ENCODE assay signal across 9 cellular contexts in the genomic region with DNA sequence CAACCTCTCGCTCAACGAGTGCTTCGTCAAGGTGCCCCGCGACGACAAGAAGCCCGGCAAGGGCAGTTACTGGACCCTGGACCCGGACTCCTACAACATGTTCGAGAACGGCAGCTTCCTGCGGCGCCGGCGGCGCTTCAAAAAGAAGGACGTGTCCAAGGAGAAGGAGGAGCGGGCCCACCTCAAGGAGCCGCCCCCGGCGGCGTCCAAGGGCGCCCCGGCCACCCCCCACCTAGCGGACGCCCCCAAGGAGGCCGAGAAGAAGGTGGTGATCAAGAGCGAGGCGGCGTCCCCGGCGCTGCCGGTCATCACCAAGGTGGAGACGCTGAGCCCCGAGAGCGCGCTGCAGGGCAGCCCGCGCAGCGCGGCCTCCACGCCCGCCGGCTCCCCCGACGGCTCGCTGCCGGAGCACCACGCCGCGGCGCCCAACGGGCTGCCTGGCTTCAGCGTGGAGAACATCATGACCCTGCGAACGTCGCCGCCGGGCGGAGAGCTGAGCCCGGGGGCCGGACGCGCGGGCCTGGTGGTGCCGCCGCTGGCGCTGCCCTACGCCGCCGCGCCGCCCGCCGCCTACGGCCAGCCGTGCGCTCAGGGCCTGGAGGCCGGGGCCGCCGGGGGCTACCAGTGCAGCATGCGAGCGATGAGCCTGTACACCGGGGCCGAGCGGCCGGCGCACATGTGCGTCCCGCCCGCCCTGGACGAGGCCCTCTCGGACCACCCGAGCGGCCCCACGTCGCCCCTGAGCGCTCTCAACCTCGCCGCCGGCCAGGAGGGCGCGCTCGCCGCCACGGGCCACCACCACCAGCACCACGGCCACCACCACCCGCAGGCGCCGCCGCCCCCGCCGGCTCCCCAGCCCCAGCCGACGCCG. TPM values are rescaled to one million over a fixed set of nuclear protein-coding genes. Genes with fewer than 3 reads are reported as not detected.
DNase-seq lines count a peak whose midpoint lies in the region; ATAC-seq and TF ChIP-seq lines count a peak whose summit lies in the region.
"Had no signal": no experiment of that assay in that cellular context is flagged by ENCODE, and none has a peak within 500 bp of the region (broad histone marks: within the 10 kb centered on the region; RNA-seq: fewer than 3 reads in every experiment).

No MANE protein-coding gene starts in this region.

- ATAC-seq in HG03565 (IDR thresholded peaks at IDR 0.05; ENCODE audit: unreplicated experiment): no peak
- ATAC-seq: natural killer cell had no signal

- peaks cover 27% of the 10 kb centered on the region for H3F3A ChIP-seq in neural progenitor cell (ENCODE audit: low read depth)

- TF ChIP-seq CTCF in BJ (IDR thresholded peaks at IDR 0.05; ENCODE audit: insufficient read depth, low read depth, low read length): no peak
- TF ChIP-seq CTCF in fibroblast of villous mesenchyme (IDR thresholded peaks at IDR 0.05; ENCODE audit: insufficient read depth, low read depth, low read length): peak; percentile 4
- peak; percentile 24 for TF ChIP-seq CTCF in neural progenitor cell (IDR thresholded peaks at IDR 0.05)

- no peak overlapping the region for H3K27ac Mint-ChIP-seq in neural progenitor cell
- no peak overlapping the region for H3K27ac Mint-ChIP-seq in activated T-helper 1 cell treated with anti-CD3 and anti-CD28 coated beads, Interleukin-12 subunit alpha, Interleukin-12 subunit beta, Interleukin-2, Interleukin-4 antibody, amounts not matched to agents 30 ng/mL and 10 ng/mL and 1 ng/mL, durations not matched to agents 14 hours and 24 hours and 36 hours
- H3K27ac Mint-ChIP-seq: natural killer cell had no signal

- peaks cover 23% of the 10 kb centered on the region for H3K4me1 Mint-ChIP-seq in neural progenitor cell
- peaks cover 9% of the 10 kb centered on the region for H3K4me1 Mint-ChIP-seq in activated T-helper 1 cell treated with anti-CD3 and anti-CD28 coated beads, Interleukin-12 subunit alpha, Interleukin-12 subunit beta, Interleukin-2, Interleukin-4 antibody, amounts not matched to agents 30 ng/mL and 10 ng/mL and 1 ng/mL, durations not matched to agents 14 hours and 24 hours and 36 hours (ENCODE audit: low read depth)

- H3K27me3 Mint-ChIP-seq in neural progenitor cell (ENCODE audit: insufficient read depth, low read depth): peaks cover 77% of the 10 kb centered on the region
- peaks cover 69% of the 10 kb centered on the region for H3K27me3 Mint-ChIP-seq in activated T-helper 1 cell treated with anti-CD3 and anti-CD28 coated beads, Interleukin-12 subunit alpha, Interleukin-12 subunit beta, Interleukin-2, Interleukin-4 antibody, amounts not matched to agents 30 ng/mL and 10 ng/mL and 1 ng/mL, durations not matched to agents 14 hours and 24 hours and 36 hours (ENCODE audit: insufficient read depth)

- H3K36me3 ChIP-seq in BJ (ENCODE audit: control insufficient read depth, insufficient read depth, low read length) (no peaks in the 10 kb centered on the region), SJSA1 (peaks cover 60% of the 10 kb centered on the region), neural progenitor cell (no peaks in the 10 kb centered on the region)

- no peak overlapping the region for H2AFZ ChIP-seq in neural progenitor cell (replicated peaks)

- CTCF ChIA-PET in BJ (lab: Yijun Ruan, JAX): interaction anchor here (0.6 to 1.5 kb wide), 6 partner anchors 8 to 710 kb away, joined by 3 to 6 read pairs (median 3); no protein-coding TSS in a partner anchor

- intact Hi-C loops in activated T-helper 1 cell treated with anti-CD3 and anti-CD28 coated beads, Interleukin-12 subunit alpha, Interleukin-12 subunit beta, Interleukin-2, Interleukin-4 antibody, amounts not matched to agents 30 ng/mL and 10 ng/mL and 1 ng/mL, durations not matched to agents 14 hours and 24 hours and 36 hours (cut with micrococcal nuclease): no loop called here

- peaks cover 56% of the 10 kb centered on the region for H4K20me1 ChIP-seq in neural progenitor cell (ENCODE audit: low read depth)

- peak overlapping the region; percentile 81 for H3K4me2 ChIP-seq in neural progenitor cell

- H3K4me3 ChIP-seq in BJ (ENCODE audit: low read depth, low read length): peak overlapping the region; percentile 83
- peak overlapping the region; percentile 82 for H3K4me3 ChIP-seq in SJSA1
- H3K4me3 ChIP-seq in fibroblast of villous mesenchyme (ENCODE audit: low read depth, low read length): peak overlapping the region; percentile 71
- peak overlapping the region; percentile 55 for H3K4me3 ChIP-seq in neural progenitor cell

- no peak overlapping the region for H3K9ac ChIP-seq in neural progenitor cell

- H3K9me3 Mint-ChIP-seq in neural progenitor cell: no peaks in the 10 kb centered on the region
- H3K9me3 Mint-ChIP-seq in activated T-helper 1 cell treated with anti-CD3 and anti-CD28 coated beads, Interleukin-12 subunit alpha, Interleukin-12 subunit beta, Interleukin-2, Interleukin-4 antibody, amounts not matched to agents 30 ng/mL and 10 ng/mL and 1 ng/mL, durations not matched to agents 14 hours and 24 hours and 36 hours: no peaks in the 10 kb centered on the region
- H3K9me3 Mint-ChIP-seq: natural killer cell had no signal

- 0 out of 2 replicates have a peak, but pooled peaks cover 3% of the 10 kb centered on the region for H3K9me3 ChIP-seq in SJSA1 (replicated peaks)
- no peaks in the 10 kb centered on the region for H3K9me3 ChIP-seq in neural progenitor cell (ENCODE audit: low read depth)

- POLR2A ChIA-PET in BJ (lab: Charles Lee): no interaction called here

- peaks cover 43% of the 10 kb centered on the region for H3K4me1 ChIP-seq in SJSA1 (replicated peaks)
- peaks cover 30% of the 10 kb centered on the region for H3K4me1 ChIP-seq in neural progenitor cell

- no peaks in the 10 kb centered on the region for H3K79me2 ChIP-seq in neural progenitor cell (ENCODE audit: low read depth)

- peaks cover 4% of the 10 kb centered on the region for H3K27me3 ChIP-seq in BJ (ENCODE audit: control insufficient read depth, insufficient read depth, low read length)
- H3K27me3 ChIP-seq in SJSA1 (replicated peaks): no peaks in the 10 kb centered on the region
- H3K27me3 ChIP-seq in neural progenitor cell: peaks cover 99% of the 10 kb centered on the region

- H3K36me3 Mint-ChIP-seq in neural progenitor cell: no peaks in the 10 kb centered on the region
- no peaks in the 10 kb centered on the region for H3K36me3 Mint-ChIP-seq in activated T-helper 1 cell treated with anti-CD3 and anti-CD28 coated beads, Interleukin-12 subunit alpha, Interleukin-12 subunit beta, Interleukin-2, Interleukin-4 antibody, amounts not matched to agents 30 ng/mL and 10 ng/mL and 1 ng/mL, durations not matched to agents 14 hours and 24 hours and 36 hours (ENCODE audit: low read depth)
- H3K36me3 Mint-ChIP-seq: natural killer cell had no signal

- DNase-seq in BJ (ENCODE audit: low read depth) (no peak), SJSA1 (ENCODE audit: low read depth in 1 of 2, low spot score in 2 of 2) (peak in 1 of 2 experiments; percentile 59), fibroblast of villous mesenchyme (ENCODE audit: low read depth) (peak; percentile 51), neural progenitor cell (ENCODE audit: low spot score) (peak; percentile 82), RPMI8226 (no peak), cortex of kidney (lab: John Stamatoyannopoulos, UW) (no peak)
- no peak for DNase-seq in activated T-helper 1 cell treated with anti-CD3 and anti-CD28 coated beads, Interleukin-12 subunit alpha, Interleukin-12 subunit beta, Interleukin-2, Interleukin-4 antibody, amounts not matched to agents 30 ng/mL and 10 ng/mL and 1 ng/mL, durations not matched to agents 14 hours and 24 hours and 36 hours (ENCODE audit: low spot score)
- DNase-seq: natural killer cell had no signal

- peak overlapping the region; percentile 82 for H3K27ac ChIP-seq in SJSA1
- H3K27ac ChIP-seq in neural progenitor cell: no peak overlapping the region

- H3K4me3 Mint-ChIP-seq in neural progenitor cell: peak overlapping the region; percentile 81
- no peak overlapping the region for H3K4me3 Mint-ChIP-seq in activated T-helper 1 cell treated with anti-CD3 and anti-CD28 coated beads, Interleukin-12 subunit alpha, Interleukin-12 subunit beta, Interleukin-2, Interleukin-4 antibody, amounts not matched to agents 30 ng/mL and 10 ng/mL and 1 ng/mL, durations not matched to agents 14 hours and 24 hours and 36 hours
- H3K4me3 Mint-ChIP-seq: natural killer cell had no signal

RNA-seq across cellular contexts. Expression of gene FOXC2, which starts 1.3 kb away (rescaled TPM):
- polyA plus RNA-seq in BJ (2011; rRNA removed): 0.39 and 0.63 TPM in 2 replicates
- polyA minus RNA-seq in BJ (2011; rRNA and poly(A)+ RNA removed): 0.76 and 1.2 TPM in 2 replicates
- 3.9 and 5.5 TPM in 2 replicates for total RNA-seq in SJSA1 (2014; rRNA removed; shearing (Covaris generic))
- total RNA-seq in fibroblast of villous mesenchyme: 0.64 TPM in 1 of 2 replicates, not detected in the other
- not detected in 2 replicates for total RNA-seq in neural progenitor cell (ENCODE audit: low replicate concordance)
- not detected in 2 replicates for total RNA-seq in activated T-helper 1 cell treated with anti-CD3 and anti-CD28 coated beads, Interleukin-12 subunit alpha, Interleukin-12 subunit beta, Interleukin-2, Interleukin-4 antibody, amounts not matched to agents 30 ng/mL and 10 ng/mL and 1 ng/mL, durations not matched to agents 14 hours and 24 hours and 36 hours

RNA-seq across cellular contexts. Expression of gene FOXL1, which starts 10.4 kb away (rescaled TPM):
- 4.3 and 4.9 TPM in 2 replicates for polyA plus RNA-seq in BJ (2011; rRNA removed)
- polyA minus RNA-seq in BJ (2011; rRNA and poly(A)+ RNA removed): 2.4 and 2.8 TPM in 2 replicates
- total RNA-seq in SJSA1 (2014; rRNA removed; shearing (Covaris generic)): 39.4 and 43.2 TPM in 2 replicates
- total RNA-seq in fibroblast of villous mesenchyme (0.86 and 3.5 TPM in 2 replicates), neural progenitor cell (ENCODE audit: low replicate concordance) (0.07 and 0.31 TPM in 2 replicates)
- 0.05 TPM in 1 of 2 replicates, not detected in the other for total RNA-seq in activated T-helper 1 cell treated with anti-CD3 and anti-CD28 coated beads, Interleukin-12 subunit alpha, Interleukin-12 subunit beta, Interleukin-2, Interleukin-4 antibody, amounts not matched to agents 30 ng/mL and 10 ng/mL and 1 ng/mL, durations not matched to agents 14 hours and 24 hours and 36 hours

RNA-seq across cellular contexts. Expression of gene MTHFSD, which starts 12.9 kb away (rescaled TPM):
- polyA plus RNA-seq in BJ (2011; rRNA removed): 16.0 and 17.2 TPM in 2 replicates
- polyA minus RNA-seq in BJ (2011; rRNA and poly(A)+ RNA removed): 16.3 and 17.8 TPM in 2 replicates
- 9.4 and 11.7 TPM in 2 replicates for total RNA-seq in SJSA1 (2014; rRNA removed; shearing (Covaris generic))
- total RNA-seq in fibroblast of villous mesenchyme: 11.6 and 14.7 TPM in 2 replicates
- 17.4 and 34.6 TPM in 2 replicates for total RNA-seq in neural progenitor cell (ENCODE audit: low replicate concordance)
- total RNA-seq in activated T-helper 1 cell treated with anti-CD3 and anti-CD28 coated beads, Interleukin-12 subunit alpha, Interleukin-12 subunit beta, Interleukin-2, Interleukin-4 antibody, amounts not matched to agents 30 ng/mL and 10 ng/mL and 1 ng/mL, durations not matched to agents 14 hours and 24 hours and 36 hours: 30.6 and 31.8 TPM in 2 replicates

RNA-seq across cellular contexts. Expression of gene FOXF1, which starts 57.6 kb away (rescaled TPM):
- polyA plus RNA-seq in BJ (2011; rRNA removed): 6.0 and 7.7 TPM in 2 replicates
- polyA minus RNA-seq in BJ (2011; rRNA and poly(A)+ RNA removed): 4.8 and 6.0 TPM in 2 replicates
- total RNA-seq in SJSA1 (2014; rRNA removed; shearing (Covaris generic)): 25.7 and 34.7 TPM in 2 replicates
- 5.2 and 10.3 TPM in 2 replicates for total RNA-seq in fibroblast of villous mesenchyme
- not detected in 2 replicates for total RNA-seq in neural progenitor cell (ENCODE audit: low replicate concordance)
- not detected in 2 replicates for total RNA-seq in activated T-helper 1 cell treated with anti-CD3 and anti-CD28 coated beads, Interleukin-12 subunit alpha, Interleukin-12 subunit beta, Interleukin-2, Interleukin-4 antibody, amounts not matched to agents 30 ng/mL and 10 ng/mL and 1 ng/mL, durations not matched to agents 14 hours and 24 hours and 36 hours
- total RNA-seq: natural killer cell had no signal

Comparison
In these comparisons a context has a peak if more than half of its experiments do, and no peak if none do; other contexts are left out.
1. DNase-seq: peak in fibroblast of villous mesenchyme (single experiment) and neural progenitor cell (single experiment); none in BJ (single experiment), RPMI8226 (single experiment), cortex of kidney (single experiment) and activated T-helper 1 cell treated with anti-CD3 and anti-CD28 coated beads, Interleukin-12 subunit alpha, Interleukin-12 subunit beta, Interleukin-2, Interleukin-4 antibody, amounts not matched to agents 30 ng/mL and 10 ng/mL and 1 ng/mL, durations not matched to agents 14 hours and 24 hours and 36 hours (single experiment).
2. Peak in every context shown above with its lines, with median percentiles within 50 percentile points of each other: H3K4me3 ChIP-seq.